Comparison of ENCODE assay signal across 1 cellular context in the genomic region with DNA sequence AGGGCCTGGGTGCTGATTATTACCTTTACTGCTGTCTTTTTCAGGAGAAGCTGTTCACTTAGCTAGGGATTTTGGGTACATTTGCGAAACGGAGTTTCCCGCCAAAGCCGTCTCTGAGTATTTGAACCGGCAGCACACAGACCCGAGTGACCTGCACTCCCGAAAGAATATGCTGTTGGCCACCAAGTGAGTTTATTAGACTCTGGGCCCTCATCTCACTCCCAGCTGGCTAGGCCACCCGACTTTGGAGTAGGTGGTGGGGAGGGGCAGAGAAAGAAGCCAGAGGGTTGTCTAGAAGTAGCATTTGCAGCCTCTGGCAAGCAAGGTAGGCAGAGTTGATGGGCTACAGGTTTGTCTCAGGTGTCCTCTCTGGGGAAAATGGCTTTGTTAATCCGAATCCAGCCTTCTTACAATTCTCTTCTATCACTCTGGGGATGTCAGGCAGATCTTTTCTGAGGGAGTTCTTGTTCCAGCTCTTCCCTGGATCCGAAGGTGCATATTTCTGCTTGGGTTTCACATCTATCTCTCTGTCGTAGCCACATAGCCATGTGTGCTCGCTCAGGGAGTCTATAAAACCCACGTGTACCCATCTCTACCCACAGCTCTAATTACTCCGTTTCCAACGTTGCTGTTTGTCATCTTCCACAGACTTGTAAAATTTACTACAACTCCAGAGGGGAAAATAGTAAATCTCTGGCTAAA.
TF ChIP-seq lines count a peak whose summit lies in the region.

No MANE protein-coding gene starts in this region.

TF ChIP-seq in WTC11, 78 proteins besides CTCF, POLR2A, EP300 and RAD21 (continued from another document):
- TF ChIP-seq, protein P1, sequence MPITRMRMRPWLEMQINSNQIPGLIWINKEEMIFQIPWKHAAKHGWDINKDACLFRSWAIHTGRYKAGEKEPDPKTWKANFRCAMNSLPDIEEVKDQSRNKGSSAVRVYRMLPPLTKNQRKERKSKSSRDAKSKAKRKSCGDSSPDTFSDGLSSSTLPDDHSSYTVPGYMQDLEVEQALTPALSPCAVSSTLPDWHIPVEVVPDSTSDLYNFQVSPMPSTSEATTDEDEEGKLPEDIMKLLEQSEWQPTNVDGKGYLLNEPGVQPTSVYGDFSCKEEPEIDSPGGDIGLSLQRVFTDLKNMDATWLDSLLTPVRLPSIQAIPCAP (CRISPR knock-in tag; IDR thresholded peaks at IDR 0.05): no peak
- TF ChIP-seq, protein P2, sequence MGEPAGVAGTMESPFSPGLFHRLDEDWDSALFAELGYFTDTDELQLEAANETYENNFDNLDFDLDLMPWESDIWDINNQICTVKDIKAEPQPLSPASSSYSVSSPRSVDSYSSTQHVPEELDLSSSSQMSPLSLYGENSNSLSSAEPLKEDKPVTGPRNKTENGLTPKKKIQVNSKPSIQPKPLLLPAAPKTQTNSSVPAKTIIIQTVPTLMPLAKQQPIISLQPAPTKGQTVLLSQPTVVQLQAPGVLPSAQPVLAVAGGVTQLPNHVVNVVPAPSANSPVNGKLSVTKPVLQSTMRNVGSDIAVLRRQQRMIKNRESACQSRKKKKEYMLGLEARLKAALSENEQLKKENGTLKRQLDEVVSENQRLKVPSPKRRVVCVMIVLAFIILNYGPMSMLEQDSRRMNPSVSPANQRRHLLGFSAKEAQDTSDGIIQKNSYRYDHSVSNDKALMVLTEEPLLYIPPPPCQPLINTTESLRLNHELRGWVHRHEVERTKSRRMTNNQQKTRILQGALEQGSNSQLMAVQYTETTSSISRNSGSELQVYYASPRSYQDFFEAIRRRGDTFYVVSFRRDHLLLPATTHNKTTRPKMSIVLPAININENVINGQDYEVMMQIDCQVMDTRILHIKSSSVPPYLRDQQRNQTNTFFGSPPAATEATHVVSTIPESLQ (CRISPR knock-in tag; IDR thresholded peaks at IDR 0.05): no peak
- TF ChIP-seq GABPB1 (CRISPR knock-in tag; IDR thresholded peaks at IDR 0.05) (no peak), RELA (CRISPR knock-in tag; IDR thresholded peaks at IDR 0.05; ENCODE audit: borderline replicate concordance) (no peak), GTF2I (CRISPR knock-in tag; conservative IDR thresholded peaks at IDR 0.05) (no peak)
